Comparison of ENCODE assay signal across 12 cellular contexts in the genomic region with DNA sequence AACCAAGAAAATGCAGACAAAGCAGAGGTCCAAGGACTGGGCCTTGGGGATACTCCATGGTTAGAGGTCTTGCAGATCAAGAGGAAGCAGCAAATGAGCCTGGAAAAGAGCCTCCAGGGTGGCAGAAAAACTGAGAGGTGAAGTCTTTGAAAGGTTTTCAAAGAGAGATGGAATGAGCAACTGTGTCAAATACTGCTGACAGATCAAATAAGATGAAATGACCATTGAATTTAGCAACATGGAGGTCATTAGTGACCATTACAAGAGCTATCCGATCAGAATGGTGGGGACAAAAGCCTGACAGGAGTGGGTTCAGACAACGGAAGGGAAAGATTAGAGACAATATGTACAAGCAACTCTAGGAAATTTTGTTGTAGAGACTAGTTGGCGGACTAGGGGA. TPM values are rescaled to one million over a fixed set of nuclear protein-coding genes. Genes with fewer than 3 reads are reported as not detected.
DNase-seq lines count a peak whose midpoint lies in the region; ATAC-seq and TF ChIP-seq lines count a peak whose summit lies in the region.
"Had no signal": no experiment of that assay in that cellular context is flagged by ENCODE, and none has a peak within 500 bp of the region (broad histone marks: within the 10 kb centered on the region; RNA-seq: fewer than 3 reads in every experiment).

No MANE protein-coding gene starts in this region.

- peaks cover 37% of the 10 kb centered on the region for H3K36me3 Mint-ChIP-seq in GM23338 (ENCODE audit: low read depth)
- H3K36me3 Mint-ChIP-seq in activated T-helper 1 cell treated with anti-CD3 and anti-CD28 coated beads, Interleukin-12 subunit alpha, Interleukin-12 subunit beta, Interleukin-2, Interleukin-4 antibody, amounts not matched to agents 30 ng/mL and 10 ng/mL and 1 ng/mL, durations not matched to agents 14 hours and 24 hours and 36 hours (ENCODE audit: low read depth) = peaks cover 44% of the 10 kb centered on the region
- peaks cover 12 to 37% (median 22%) of the 10 kb centered on the region in 5 donors for H3K36me3 Mint-ChIP-seq in naive thymus-derived CD4-positive, alpha-beta T cell

- no peak overlapping the region; the same call in 1 of the 2 replicates for H3K4me2 ChIP-seq in GM23338

- peaks cover 21% of the 10 kb centered on the region for H3K4me1 Mint-ChIP-seq in GM23338
- H3K4me1 Mint-ChIP-seq in activated T-helper 1 cell treated with anti-CD3 and anti-CD28 coated beads, Interleukin-12 subunit alpha, Interleukin-12 subunit beta, Interleukin-2, Interleukin-4 antibody, amounts not matched to agents 30 ng/mL and 10 ng/mL and 1 ng/mL, durations not matched to agents 14 hours and 24 hours and 36 hours (ENCODE audit: low read depth) = peaks cover 62% of the 10 kb centered on the region
- peaks cover 41 to 85% (median 65%) of the 10 kb centered on the region in 7 donors for H3K4me1 Mint-ChIP-seq in naive thymus-derived CD4-positive, alpha-beta T cell

- H3K4me3 Mint-ChIP-seq in GM23338 = peak overlapping the region; percentile 94
- peak overlapping the region; percentile 100 for H3K4me3 Mint-ChIP-seq in activated T-helper 1 cell treated with anti-CD3 and anti-CD28 coated beads, Interleukin-12 subunit alpha, Interleukin-12 subunit beta, Interleukin-2, Interleukin-4 antibody, amounts not matched to agents 30 ng/mL and 10 ng/mL and 1 ng/mL, durations not matched to agents 14 hours and 24 hours and 36 hours
- peak overlapping the region; percentile 70 to 100 (median 99) for H3K4me3 Mint-ChIP-seq in naive thymus-derived CD4-positive, alpha-beta T cell

- CTCF ChIA-PET in naive thymus-derived CD4-positive, alpha-beta T cell (lab: Charles Lee) = no interaction called here

- no peak overlapping the region; the same call in 1 of the 2 replicates for H3K27ac Mint-ChIP-seq in GM23338
- H3K27ac Mint-ChIP-seq in activated T-helper 1 cell treated with anti-CD3 and anti-CD28 coated beads, Interleukin-12 subunit alpha, Interleukin-12 subunit beta, Interleukin-2, Interleukin-4 antibody, amounts not matched to agents 30 ng/mL and 10 ng/mL and 1 ng/mL, durations not matched to agents 14 hours and 24 hours and 36 hours = no peak overlapping the region
- peak overlapping the region; percentile 6 to 99 (median 75) for H3K27ac Mint-ChIP-seq in naive thymus-derived CD4-positive, alpha-beta T cell

- WGBS in right cardiac atrium = 96% methylated on average over 3 of the region's 3 CpGs

- peak overlapping the region; percentile 93 for H3K27ac ChIP-seq in C4-2B
- no peak overlapping the region for H3K27ac ChIP-seq in GM23338 (ENCODE audit: low read depth)
- no peak overlapping the region for H3K27ac ChIP-seq in naive thymus-derived CD4-positive, alpha-beta T cell (ENCODE audit: low read depth, low read length)
- no peak overlapping the region for H3K27ac ChIP-seq in right cardiac atrium (ENCODE audit: low read length)

- peaks cover 26% of the 10 kb centered on the region for H3K36me3 ChIP-seq in GM23338 (ENCODE audit: insufficient read depth)
- peaks cover 0 to 26% (median 16%) of the 10 kb centered on the region in 3 experiments for H3K36me3 ChIP-seq in naive thymus-derived CD4-positive, alpha-beta T cell (ENCODE audit: control insufficient read depth in 2 of 3, insufficient read depth in 3 of 3, low read length in 3 of 3)

- H3K9me2 ChIP-seq in GM23338 (ENCODE audit: insufficient read depth) = 0 out of 2 replicates have a peak, but pooled peaks cover 6% of the 10 kb centered on the region

- peaks cover 16% of the 10 kb centered on the region; the same call in 1 of the 2 replicates for H4K20me1 ChIP-seq in GM23338 (replicated peaks; ENCODE audit: insufficient read depth)

- H3K27me3 ChIP-seq in GM23338 (ENCODE audit: insufficient read depth) (no peaks in the 10 kb centered on the region), right cardiac atrium (ENCODE audit: control insufficient read depth, insufficient read depth) (no peaks in the 10 kb centered on the region)
- H3K27me3 ChIP-seq in naive thymus-derived CD4-positive, alpha-beta T cell (ENCODE audit: control insufficient read depth in 2 of 2, insufficient read depth in 2 of 2, low read length in 2 of 2) = no peaks in the 10 kb centered on the region
- H3K27me3 ChIP-seq: body of pancreas, gastroesophageal sphincter had no signal

- peaks cover 28% of the 10 kb centered on the region for H3F3A ChIP-seq in GM23338 (replicated peaks; ENCODE audit: low read depth)

- peak overlapping the region; percentile 90; the same call in 1 of the 2 replicates for H3K4me3 ChIP-seq in GM23338
- H3K4me3 ChIP-seq in naive thymus-derived CD4-positive, alpha-beta T cell (ENCODE audit: low read length) = no peak overlapping the region
- H3K4me3 ChIP-seq in right cardiac atrium (ENCODE audit: low read length) = no peak overlapping the region
- H3K4me3 ChIP-seq: body of pancreas had no signal

- TF ChIP-seq CTCF in C4-2B (conservative IDR thresholded peaks at IDR 0.05) (no peak), GM23338 (conservative IDR thresholded peaks at IDR 0.05; ENCODE audit: low read depth in 2 of 2) (no peak)

- H3K4me1 ChIP-seq in GM23338 (ENCODE audit: insufficient read depth) = peaks cover 18% of the 10 kb centered on the region
- H3K4me1 ChIP-seq in naive thymus-derived CD4-positive, alpha-beta T cell (ENCODE audit: control insufficient read depth in 2 of 2, insufficient read depth in 2 of 2, low read length in 2 of 2) = peaks cover 26 to 30% of the 10 kb centered on the region in 2 donors
- H3K4me1 ChIP-seq in right cardiac atrium (ENCODE audit: control insufficient read depth, insufficient read depth, low read length) = peaks cover 5% of the 10 kb centered on the region

- no peak overlapping the region for H2AFZ ChIP-seq in GM23338

- ATAC-seq in GM23338 (no peak), HG02678 (IDR thresholded peaks at IDR 0.05; ENCODE audit: unreplicated experiment) (no peak), right cardiac atrium (no peak)
- ATAC-seq in naive thymus-derived CD4-positive, alpha-beta T cell = no peak
- ATAC-seq: body of pancreas, gastroesophageal sphincter had no signal

- H3K27me3 Mint-ChIP-seq in GM23338 (ENCODE audit: insufficient read depth, low read depth, poor library complexity) = peaks cover 36% of the 10 kb centered on the region
- H3K27me3 Mint-ChIP-seq in activated T-helper 1 cell treated with anti-CD3 and anti-CD28 coated beads, Interleukin-12 subunit alpha, Interleukin-12 subunit beta, Interleukin-2, Interleukin-4 antibody, amounts not matched to agents 30 ng/mL and 10 ng/mL and 1 ng/mL, durations not matched to agents 14 hours and 24 hours and 36 hours (ENCODE audit: insufficient read depth) = no peaks in the 10 kb centered on the region
- H3K27me3 Mint-ChIP-seq in naive thymus-derived CD4-positive, alpha-beta T cell = no peaks in the 10 kb centered on the region

- DNase-seq in GM23338 (ENCODE audit: low spot score) (no peak), iPS-NIHi11 (ENCODE audit: low spot score) (no peak), iPS-NIHi7 (ENCODE audit: extremely low spot score) (no peak), right cardiac atrium (no peak)
- no peak for DNase-seq in activated T-helper 1 cell treated with anti-CD3 and anti-CD28 coated beads, Interleukin-12 subunit alpha, Interleukin-12 subunit beta, Interleukin-2, Interleukin-4 antibody, amounts not matched to agents 30 ng/mL and 10 ng/mL and 1 ng/mL, durations not matched to agents 14 hours and 24 hours and 36 hours (ENCODE audit: low spot score)
- DNase-seq in naive thymus-derived CD4-positive, alpha-beta T cell = no peak
- DNase-seq: body of pancreas, RPMI8226 had no signal

- no peaks in the 10 kb centered on the region; the same call in 2 of the 3 replicates for H3K9me3 Mint-ChIP-seq in GM23338
- H3K9me3 Mint-ChIP-seq in activated T-helper 1 cell treated with anti-CD3 and anti-CD28 coated beads, Interleukin-12 subunit alpha, Interleukin-12 subunit beta, Interleukin-2, Interleukin-4 antibody, amounts not matched to agents 30 ng/mL and 10 ng/mL and 1 ng/mL, durations not matched to agents 14 hours and 24 hours and 36 hours = no peaks in the 10 kb centered on the region
- peaks cover 0 to 7% (median 0%) of the 10 kb centered on the region in 11 donors for H3K9me3 Mint-ChIP-seq in naive thymus-derived CD4-positive, alpha-beta T cell

- peaks cover 51% of the 10 kb centered on the region for H3K79me2 ChIP-seq in GM23338 (replicated peaks; ENCODE audit: insufficient read depth)

- POLR2A ChIA-PET in naive thymus-derived CD4-positive, alpha-beta T cell (lab: Charles Lee) = interaction anchor here (0.7 to 2.6 kb wide), 3 partner anchors 10 to 38 kb away, joined by 3 to 15 read pairs (median 3); no protein-coding TSS in a partner anchor

- no peaks in the 10 kb centered on the region for H3K9me3 ChIP-seq in naive thymus-derived CD4-positive, alpha-beta T cell (ENCODE audit: control insufficient read depth in 2 of 3, low read length in 3 of 3)
- H3K9me3 ChIP-seq in right cardiac atrium (ENCODE audit: control insufficient read depth, low read length) = no peaks in the 10 kb centered on the region
- H3K9me3 ChIP-seq: body of pancreas, gastroesophageal sphincter, HAP-1 had no signal

- intact Hi-C loops in activated T-helper 1 cell treated with anti-CD3 and anti-CD28 coated beads, Interleukin-12 subunit alpha, Interleukin-12 subunit beta, Interleukin-2, Interleukin-4 antibody, amounts not matched to agents 30 ng/mL and 10 ng/mL and 1 ng/mL, durations not matched to agents 14 hours and 24 hours and 36 hours (cut with micrococcal nuclease) = loop anchor here (5.0 to 10.0 kb wide), 2 partner anchors 216 to 658 kb away; no protein-coding TSS in a partner anchor
- intact Hi-C loops in naive thymus-derived CD4-positive, alpha-beta T cell (cut with micrococcal nuclease) = loop anchor here (5.0 kb wide), 6 partner anchors 187 to 1463 kb away; a partner anchor contains a TSS
- intact Hi-C loops in right cardiac atrium (cut with DNase I) = loop anchor here in 1 of 4 donors (5.0 kb wide), 1 partner anchor 37 kb away; a partner anchor contains a TSS

RNA-seq across cellular contexts. Expression of a gene that starts 1.5 kb away (rescaled TPM):
- total RNA-seq in GM23338 (2014; rRNA removed; shearing (Covaris generic)) = 3.1 and 6.2 TPM in 2 replicates
- 5.0 and 5.1 TPM in 2 replicates for polyA plus RNA-seq in GM23338 (2016; fragmentation: Nextera tagmentation; extraction: Ambion mirVana)
- 9.0 and 12.3 TPM in 2 replicates for total RNA-seq in activated T-helper 1 cell treated with anti-CD3 and anti-CD28 coated beads, Interleukin-12 subunit alpha, Interleukin-12 subunit beta, Interleukin-2, Interleukin-4 antibody, amounts not matched to agents 30 ng/mL and 10 ng/mL and 1 ng/mL, durations not matched to agents 14 hours and 24 hours and 36 hours
- 10 to 100 TPM in 3 of 5 experiments, 1 to 10 TPM in 2; 5.3 to 19.5 (median 15.1) TPM for total RNA-seq in naive thymus-derived CD4-positive, alpha-beta T cell
- polyA plus RNA-seq in naive thymus-derived CD4-positive, alpha-beta T cell = 1 to 10 TPM; 1.0 to 3.2 TPM
- 1 to 10 TPM; 6.6 to 9.0 (median 7.3) TPM for total RNA-seq in right cardiac atrium
- polyA plus RNA-seq in right cardiac atrium = 4.4 TPM

RNA-seq across cellular contexts. Expression of a gene that starts 1.9 kb away (rescaled TPM):
- total RNA-seq in GM23338 (2014; rRNA removed; shearing (Covaris generic)) = 1,424 and 1,606 TPM in 2 replicates
- polyA plus RNA-seq in GM23338 (2016; fragmentation: Nextera tagmentation; extraction: Ambion mirVana) (1,538 and 1,672 TPM in 2 replicates), right cardiac atrium (986 TPM)
- total RNA-seq in activated T-helper 1 cell treated with anti-CD3 and anti-CD28 coated beads, Interleukin-12 subunit alpha, Interleukin-12 subunit beta, Interleukin-2, Interleukin-4 antibody, amounts not matched to agents 30 ng/mL and 10 ng/mL and 1 ng/mL, durations not matched to agents 14 hours and 24 hours and 36 hours = 949 and 953 TPM in 2 replicates
- total RNA-seq in naive thymus-derived CD4-positive, alpha-beta T cell = 1,000 to 10,000 TPM in 4 of 5 experiments, 100 to 1,000 TPM in 1; 948 to 2,409 (median 2,155) TPM
- 1,000 to 10,000 TPM; 3,065 to 4,603 TPM for polyA plus RNA-seq in naive thymus-derived CD4-positive, alpha-beta T cell
- 100 to 1,000 TPM; 469 to 564 (median 541) TPM for total RNA-seq in right cardiac atrium

RNA-seq across cellular contexts. Expression of a gene that starts 38.5 kb away (rescaled TPM):
- total RNA-seq in GM23338 (2014; rRNA removed; shearing (Covaris generic)) = 38.9 and 39.0 TPM in 2 replicates
- polyA plus RNA-seq in GM23338 (2016; fragmentation: Nextera tagmentation; extraction: Ambion mirVana) (31.9 and 32.5 TPM in 2 replicates), right cardiac atrium (30.2 TPM)
- 42.3 and 44.1 TPM in 2 replicates for total RNA-seq in activated T-helper 1 cell treated with anti-CD3 and anti-CD28 coated beads, Interleukin-12 subunit alpha, Interleukin-12 subunit beta, Interleukin-2, Interleukin-4 antibody, amounts not matched to agents 30 ng/mL and 10 ng/mL and 1 ng/mL, durations not matched to agents 14 hours and 24 hours and 36 hours
- total RNA-seq in naive thymus-derived CD4-positive, alpha-beta T cell = 10 to 100 TPM; 23.0 to 35.5 (median 28.0) TPM
- polyA plus RNA-seq in naive thymus-derived CD4-positive, alpha-beta T cell = 10 to 100 TPM; 13.1 to 17.8 TPM
- total RNA-seq in right cardiac atrium = 10 to 100 TPM; 28.2 to 39.6 (median 35.8) TPM

Comparison
In these comparisons a context has a peak if more than half of its experiments do, and no peak if none do; other contexts are left out.
1. H3K27ac Mint-ChIP-seq: peak in naive thymus-derived CD4-positive, alpha-beta T cell (9 of 9); none in GM23338 (single experiment) and activated T-helper 1 cell treated with anti-CD3 and anti-CD28 coated beads, Interleukin-12 subunit alpha, Interleukin-12 subunit beta, Interleukin-2, Interleukin-4 antibody, amounts not matched to agents 30 ng/mL and 10 ng/mL and 1 ng/mL, durations not matched to agents 14 hours and 24 hours and 36 hours (single experiment).
2. Peak in every context shown above with its lines, with median percentiles within 50 percentile points of each other: H3K4me3 Mint-ChIP-seq.